ENCODE assay signal across 9 cellular contexts in the genomic region with DNA sequence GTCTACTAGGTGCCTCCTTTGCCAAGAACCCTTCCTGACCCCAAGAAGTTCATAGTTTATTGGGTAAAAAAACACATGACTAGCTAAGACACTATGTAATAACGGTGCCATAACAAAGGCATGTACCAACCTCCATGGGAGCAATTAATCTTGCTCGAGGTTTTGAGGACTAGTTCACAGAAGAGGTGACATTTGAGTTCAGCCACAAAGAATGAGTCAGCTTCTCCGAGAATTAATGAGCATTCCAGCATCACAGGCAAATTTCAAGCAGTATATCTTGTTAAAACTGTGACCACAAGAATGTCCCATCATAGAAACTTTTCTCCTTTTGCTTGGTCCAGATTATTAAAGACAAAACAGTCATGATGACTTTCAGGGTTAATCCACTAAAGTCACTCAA.
DNase-seq lines count a peak whose midpoint lies in the region; ATAC-seq lines count a peak whose summit lies in the region.
"Had no signal": no experiment of that assay in that cellular context is flagged by ENCODE, and none has a peak within 500 bp of the region (broad histone marks: within the 10 kb centered on the region; RNA-seq: fewer than 3 reads in every experiment).

No MANE protein-coding gene starts in this region.

- H3K9me3 Mint-ChIP-seq in activated CD4-positive, alpha-beta T cell treated with anti-CD3 and anti-CD28 coated beads, Interleukin-2, amount 10 ng/mL, durations not matched to agents 24 days and 14 days: peaks cover 7% of the 10 kb centered on the region
- H3K9me3 Mint-ChIP-seq in T-cell: no peaks in the 10 kb centered on the region
- H3K9me3 Mint-ChIP-seq in stimulated activated naive CD8-positive, alpha-beta T cell treated with anti-CD3 and anti-CD28 coated beads, Interleukin-15, amount 100 ng/mL, for 72 hours: no peaks in the 10 kb centered on the region

- intact Hi-C loops in activated CD4-positive, alpha-beta T cell treated with anti-CD3 and anti-CD28 coated beads, Interleukin-2, amount 10 ng/mL, durations not matched to agents 24 days and 14 days (cut with micrococcal nuclease): loop anchor here (1.0 to 10.0 kb wide), 9 partner anchors 16 to 307 kb away; partner anchors contain the start of genes MDM2 and RAP1B

- peak; percentile 69 for DNase-seq in activated CD4-positive, alpha-beta T cell treated with anti-CD3 and anti-CD28 coated beads, Interleukin-2, amount 10 ng/mL, durations not matched to agents 24 days and 14 days
- no peak for DNase-seq in activated CD4-positive, alpha-beta T cell treated with anti-CD3 and anti-CD28 coated beads, Interleukin-2, amount 50 U/mL, for 1 hour
- DNase-seq in T-cell: no peak
- DNase-seq in fibroblast of gingiva (ENCODE audit: low read depth): peak; percentile 64
- peak in 1 of 2 donors; percentile 30 for DNase-seq in stimulated activated naive CD8-positive, alpha-beta T cell treated with anti-CD3 and anti-CD28 coated beads, Interleukin-15, amount 100 ng/mL, for 72 hours
- DNase-seq in HK-2 (ENCODE audit: unreplicated experiment): no peak
- no peak for DNase-seq in cortex of kidney (lab: John Stamatoyannopoulos, UW)
- DNase-seq: ACHN had no signal

- no peak for ATAC-seq in T-cell (replicated peaks in 1 of 4)
- peak; percentile 87 for ATAC-seq in stimulated activated naive CD8-positive, alpha-beta T cell treated with anti-CD3 and anti-CD28 coated beads, Interleukin-15, amount 100 ng/mL, for 72 hours
- ATAC-seq in HG03139 (IDR thresholded peaks at IDR 0.05; ENCODE audit: unreplicated experiment): no peak

- H3K27me3 Mint-ChIP-seq in activated CD4-positive, alpha-beta T cell treated with anti-CD3 and anti-CD28 coated beads, Interleukin-2, amount 10 ng/mL, durations not matched to agents 24 days and 14 days: no peaks in the 10 kb centered on the region
- H3K27me3 Mint-ChIP-seq in T-cell: no peaks in the 10 kb centered on the region
- H3K27me3 Mint-ChIP-seq in stimulated activated naive CD8-positive, alpha-beta T cell treated with anti-CD3 and anti-CD28 coated beads, Interleukin-15, amount 100 ng/mL, for 72 hours: no peaks in the 10 kb centered on the region

- POLR2A ChIA-PET in T-cell (lab: Charles Lee): no interaction called here

- peak overlapping the region; percentile 66 for H3K4me3 Mint-ChIP-seq in activated CD4-positive, alpha-beta T cell treated with anti-CD3 and anti-CD28 coated beads, Interleukin-2, amount 10 ng/mL, durations not matched to agents 24 days and 14 days
- peak overlapping the region; percentile 39 to 46 (median 44) for H3K4me3 Mint-ChIP-seq in T-cell
- peak overlapping the region; percentile 63 to 64 for H3K4me3 Mint-ChIP-seq in stimulated activated naive CD8-positive, alpha-beta T cell treated with anti-CD3 and anti-CD28 coated beads, Interleukin-15, amount 100 ng/mL, for 72 hours

- H3K4me1 Mint-ChIP-seq in activated CD4-positive, alpha-beta T cell treated with anti-CD3 and anti-CD28 coated beads, Interleukin-2, amount 10 ng/mL, durations not matched to agents 24 days and 14 days: peaks cover 34% of the 10 kb centered on the region
- peaks cover 9 to 25% (median 16%) of the 10 kb centered on the region in 3 donors for H3K4me1 Mint-ChIP-seq in T-cell
- H3K4me1 Mint-ChIP-seq in stimulated activated naive CD8-positive, alpha-beta T cell treated with anti-CD3 and anti-CD28 coated beads, Interleukin-15, amount 100 ng/mL, for 72 hours: peaks cover 47% of the 10 kb centered on the region

- CTCF ChIA-PET in T-cell (lab: Charles Lee): no interaction called here

- H3K36me3 Mint-ChIP-seq in activated CD4-positive, alpha-beta T cell treated with anti-CD3 and anti-CD28 coated beads, Interleukin-2, amount 10 ng/mL, durations not matched to agents 24 days and 14 days (ENCODE audit: low read depth): no peaks in the 10 kb centered on the region
- no peaks in the 10 kb centered on the region for H3K36me3 Mint-ChIP-seq in T-cell

- H3K27ac Mint-ChIP-seq in activated CD4-positive, alpha-beta T cell treated with anti-CD3 and anti-CD28 coated beads, Interleukin-2, amount 10 ng/mL, durations not matched to agents 24 days and 14 days: peak overlapping the region; percentile 89
- peak overlapping the region in 1 of 2 donors; percentile 38 for H3K27ac Mint-ChIP-seq in T-cell
- peak overlapping the region; percentile 91 to 93 for H3K27ac Mint-ChIP-seq in stimulated activated naive CD8-positive, alpha-beta T cell treated with anti-CD3 and anti-CD28 coated beads, Interleukin-15, amount 100 ng/mL, for 72 hours

Comparison
In these comparisons a context has a peak if more than half of its experiments do, and no peak if none do; other contexts are left out.
1. DNase-seq: peak in activated CD4-positive, alpha-beta T cell treated with anti-CD3 and anti-CD28 coated beads, Interleukin-2, amount 10 ng/mL, durations not matched to agents 24 days and 14 days (single experiment) and fibroblast of gingiva (single experiment); none in activated CD4-positive, alpha-beta T cell treated with anti-CD3 and anti-CD28 coated beads, Interleukin-2, amount 50 U/mL, for 1 hour (single experiment), T-cell (0 of 34), HK-2 (single experiment) and cortex of kidney (single experiment).
2. Peak in every context shown above with its lines, with median percentiles within 50 percentile points of each other: H3K4me3 Mint-ChIP-seq.